ENCODE assay signal across 31 cellular contexts in genomic region chr9:131867611-131868192, GRCh38.
"Had no signal": no experiment of that assay in that cellular context is flagged by ENCODE, and none has a peak within 500 bp of the region (broad histone marks: within the 10 kb centered on the region; RNA-seq: fewer than 3 reads in every experiment).

No MANE protein-coding gene starts in this region.

- H3K9me3 ChIP-seq: ascending aorta, breast epithelium, MG63, Peyer's patch, SJSA1, SK-N-SH had no signal

- DNase-seq: activated CD4-positive, alpha-beta T cell treated with anti-CD3 and anti-CD28 coated beads for 36 hours; activated CD4-positive, alpha-beta T cell treated with anti-CD3 and anti-CD28 coated beads, Interleukin-2, amount 10 ng/mL, durations not matched to agents 7 days and 5 days; activated CD4-positive, alpha-beta T cell treated with anti-CD3 and anti-CD28 coated beads, Interleukin-2, amount 50 U/mL, for 48 hours; activated CD8-positive, alpha-beta T cell treated with anti-CD3 and anti-CD28 coated beads, Interleukin-2, amount 10 ng/mL, durations not matched to agents 7 days and 5 days; activated effector memory CD4-positive, alpha-beta T cell treated with Interleukin-2 at 50 U/mL for 16 hours; activated naive CD4-positive, alpha-beta T cell treated with anti-CD3 and anti-CD28 coated beads, Interleukin-2, amount 50 U/mL, for 16 hours; activated naive CD8-positive, alpha-beta T cell treated with anti-CD3 and anti-CD28 coated beads for 36 hours; activated T-cell treated with anti-CD3 and anti-CD28 coated beads, Interleukin-2, amount 50 U/mL, for 4 hours; amniotic stem cell; Kasumi-1; KG1; MG63; NCI-H1092; NCI-H1436 treated with DMSO at 0.1 percent for 48 hours; NCI-H1694 treated with DMSO at 0.1 percent for 48 hours; NCI-H2029; NCI-H2171; NCI-H510A; NCI-H526; NCI-H748 treated with DMSO at 0.1 percent for 48 hours; NK-92 treated with Interleukin-12 subunit alpha and Interleukin-12 subunit beta, amount 100 ng/mL, for 24 hours; PC-3; RPMI8226; SHP77 treated with DMSO at 0.1 percent for 48 hours; SK-N-SH had no signal

- H3K4me1 ChIP-seq: ascending aorta, breast epithelium, Peyer's patch, SJSA1 had no signal

- H3K27me3 Mint-ChIP-seq: activated CD4-positive, alpha-beta T cell treated with anti-CD3 and anti-CD28 coated beads for 36 hours; activated CD4-positive, alpha-beta T cell treated with anti-CD3 and anti-CD28 coated beads, Interleukin-2, amount 10 ng/mL, durations not matched to agents 7 days and 5 days; activated naive CD8-positive, alpha-beta T cell treated with anti-CD3 and anti-CD28 coated beads for 36 hours had no signal

- H3K4me3 Mint-ChIP-seq: activated CD4-positive, alpha-beta T cell treated with anti-CD3 and anti-CD28 coated beads for 36 hours; activated CD4-positive, alpha-beta T cell treated with anti-CD3 and anti-CD28 coated beads, Interleukin-2, amount 10 ng/mL, durations not matched to agents 7 days and 5 days; activated CD8-positive, alpha-beta T cell treated with anti-CD3 and anti-CD28 coated beads, Interleukin-2, amount 10 ng/mL, durations not matched to agents 7 days and 5 days; activated naive CD8-positive, alpha-beta T cell treated with anti-CD3 and anti-CD28 coated beads for 36 hours; activated T-cell treated with anti-CD3 and anti-CD28 coated beads, Interleukin-2, amount 50 U/mL, for 4 hours; T-helper 1 cell treated with Interleukin-12 subunit alpha and Interleukin-12 subunit beta and Interleukin-4 antibody, amounts not matched to agents 30 μg/mL and 1 μg/mL, for 36 hours; T-helper 2 cell treated with Interferon-gamma antibody and Interleukin-4, amounts not matched to agents 5 μg/mL and 100 μg/mL, for 36 hours had no signal

- H3K9me3 Mint-ChIP-seq: activated CD4-positive, alpha-beta T cell treated with anti-CD3 and anti-CD28 coated beads, Interleukin-2, amount 10 ng/mL, durations not matched to agents 7 days and 5 days; activated naive CD8-positive, alpha-beta T cell treated with anti-CD3 and anti-CD28 coated beads for 36 hours; activated T-cell treated with anti-CD3 and anti-CD28 coated beads, Interleukin-2, amount 50 U/mL, for 4 hours; T-helper 1 cell treated with Interleukin-12 subunit alpha and Interleukin-12 subunit beta and Interleukin-4 antibody, amounts not matched to agents 30 μg/mL and 1 μg/mL, for 36 hours; T-helper 2 cell treated with Interferon-gamma antibody and Interleukin-4, amounts not matched to agents 5 μg/mL and 100 μg/mL, for 36 hours had no signal

- H3K27me3 ChIP-seq: ascending aorta, breast epithelium, MG63, Peyer's patch, SJSA1 had no signal

- ATAC-seq: activated CD4-positive, alpha-beta T cell treated with anti-CD3 and anti-CD28 coated beads for 36 hours; activated CD8-positive, alpha-beta T cell treated with anti-CD3 and anti-CD28 coated beads, Interleukin-2, amount 10 ng/mL, durations not matched to agents 7 days and 5 days; activated T-cell treated with anti-CD3 and anti-CD28 coated beads, Interleukin-2, amount 50 U/mL, for 4 hours; PC-3 had no signal

- H3K27ac ChIP-seq: ascending aorta, breast epithelium, Peyer's patch, SJSA1 had no signal

- H3K27ac Mint-ChIP-seq: activated CD4-positive, alpha-beta T cell treated with anti-CD3 and anti-CD28 coated beads for 36 hours; activated CD4-positive, alpha-beta T cell treated with anti-CD3 and anti-CD28 coated beads, Interleukin-2, amount 10 ng/mL, durations not matched to agents 7 days and 5 days; activated CD8-positive, alpha-beta T cell treated with anti-CD3 and anti-CD28 coated beads, Interleukin-2, amount 10 ng/mL, durations not matched to agents 7 days and 5 days; activated naive CD8-positive, alpha-beta T cell treated with anti-CD3 and anti-CD28 coated beads for 36 hours; T-helper 1 cell treated with Interleukin-12 subunit alpha and Interleukin-12 subunit beta and Interleukin-4 antibody, amounts not matched to agents 30 μg/mL and 1 μg/mL, for 36 hours; T-helper 2 cell treated with Interferon-gamma antibody and Interleukin-4, amounts not matched to agents 5 μg/mL and 100 μg/mL, for 36 hours had no signal

- H3K4me1 Mint-ChIP-seq: activated CD4-positive, alpha-beta T cell treated with anti-CD3 and anti-CD28 coated beads for 36 hours; activated CD4-positive, alpha-beta T cell treated with anti-CD3 and anti-CD28 coated beads, Interleukin-2, amount 10 ng/mL, durations not matched to agents 7 days and 5 days; activated naive CD8-positive, alpha-beta T cell treated with anti-CD3 and anti-CD28 coated beads for 36 hours had no signal

- H3K4me3 ChIP-seq: ascending aorta, breast epithelium, MG63, Peyer's patch, SJSA1 had no signal

- H3K36me3 ChIP-seq: breast epithelium, MG63, Peyer's patch, SJSA1 had no signal
